In genomic region chr2:157497603-157498314, GRCh38 we compare ENCODE assay signal across 8 cellular contexts. TPM values are rescaled to one million over a fixed set of nuclear protein-coding genes. Genes with fewer than 3 reads are reported as not detected.
DNase-seq lines count a peak whose midpoint lies in the region; ATAC-seq and TF ChIP-seq lines count a peak whose summit lies in the region.

No MANE protein-coding gene starts in this region.

- H3K27ac ChIP-seq in OCI-LY3 (ENCODE audit: low read length) (no peak overlapping the region), mesendoderm (ENCODE audit: low read depth, low read length) (no peak overlapping the region)

- H4K20me1 ChIP-seq in OCI-LY3 (ENCODE audit: insufficient read depth, low read length) = no peaks in the 10 kb centered on the region

- no peak overlapping the region for H3K4me3 ChIP-seq in OCI-LY3 (ENCODE audit: low read length)
- no peak overlapping the region for H3K4me3 ChIP-seq in mesendoderm (ENCODE audit: low read length)

- H3K27ac Mint-ChIP-seq in activated CD4-positive, alpha-beta T cell treated with anti-CD3 and anti-CD28 coated beads, Interleukin-2, amount 10 ng/mL, durations not matched to agents 7 days and 5 days = no peak overlapping the region

- H3K79me2 ChIP-seq in OCI-LY3 (ENCODE audit: low read length) (no peaks in the 10 kb centered on the region), mesendoderm (ENCODE audit: control insufficient read depth, insufficient read depth, low read length) (no peaks in the 10 kb centered on the region)

- H3K4me1 Mint-ChIP-seq in activated CD4-positive, alpha-beta T cell treated with anti-CD3 and anti-CD28 coated beads, Interleukin-2, amount 10 ng/mL, durations not matched to agents 7 days and 5 days = peaks cover 34% of the 10 kb centered on the region

- H2BK15ac ChIP-seq in mesendoderm (replicated peaks; ENCODE audit: low read depth) = no peak overlapping the region

- H3K4me1 ChIP-seq in OCI-LY3 (ENCODE audit: low read length) (0 out of 2 replicates have a peak, but pooled peaks cover 3% of the 10 kb centered on the region), mesendoderm (ENCODE audit: control insufficient read depth, low read depth, low read length) (no peaks in the 10 kb centered on the region)

- no CpG with 5 or more reads among the region's 7 CpGs for WGBS in mesendoderm (ENCODE audit: extremely low coverage, insufficient coverage, low lambda C conversion rate)

- no peak overlapping the region for H3K18ac ChIP-seq in mesendoderm (ENCODE audit: low read length)

- ATAC-seq in GM21619 (IDR thresholded peaks at IDR 0.05; ENCODE audit: unreplicated experiment) = peak; percentile 92

- H3K4ac ChIP-seq in mesendoderm (ENCODE audit: low read depth, low read length) = no peak overlapping the region

- H2BK5ac ChIP-seq in mesendoderm (ENCODE audit: low read length) = no peak overlapping the region

- no peaks in the 10 kb centered on the region for H3K36me3 Mint-ChIP-seq in activated CD4-positive, alpha-beta T cell treated with anti-CD3 and anti-CD28 coated beads, Interleukin-2, amount 10 ng/mL, durations not matched to agents 7 days and 5 days (ENCODE audit: low read depth)

- H3K79me1 ChIP-seq in mesendoderm (ENCODE audit: low read length) = no peaks in the 10 kb centered on the region

- H4K8ac ChIP-seq in mesendoderm (ENCODE audit: low read depth, low read length) = no peak overlapping the region

- no peak overlapping the region for H3K56ac ChIP-seq in mesendoderm (ENCODE audit: low read length)

- H3K9me3 Mint-ChIP-seq in activated CD4-positive, alpha-beta T cell treated with anti-CD3 and anti-CD28 coated beads, Interleukin-2, amount 10 ng/mL, durations not matched to agents 7 days and 5 days = peaks cover 3% of the 10 kb centered on the region

- peak; percentile 37 for DNase-seq in activated CD4-positive, alpha-beta T cell treated with anti-CD3 and anti-CD28 coated beads, Interleukin-2, amount 10 ng/mL, durations not matched to agents 7 days and 5 days
- DNase-seq in activated CD4-positive, alpha-beta T cell treated with anti-CD3 and anti-CD28 coated beads for 4 hours = no peak
- DNase-seq in HuH-7.5 (ENCODE audit: low spot score) (peak; percentile 29), dedifferentiated amniotic fluid mesenchymal stem cell (ENCODE audit: extremely low spot score) (peak; percentile 46), mesendoderm (peak; percentile 55), activated gamma-delta T cell treated with Interleukin-2 at 50 U/mL for 16 hours (no peak)

- POLR2A ChIA-PET in activated CD4-positive, alpha-beta T cell treated with anti-CD3 and anti-CD28 coated beads, Interleukin-2, amount 10 ng/mL, durations not matched to agents 7 days and 5 days (lab: Charles Lee) = no interaction called here

- peak; percentile 92 for TF ChIP-seq CTCF in OCI-LY3 (IDR thresholded peaks at IDR 0.05; ENCODE audit: low read depth, low read length)

- no peak overlapping the region for H3K4me3 Mint-ChIP-seq in activated CD4-positive, alpha-beta T cell treated with anti-CD3 and anti-CD28 coated beads, Interleukin-2, amount 10 ng/mL, durations not matched to agents 7 days and 5 days

- H3K9ac ChIP-seq in OCI-LY3 (ENCODE audit: low read length) (no peak overlapping the region), mesendoderm (ENCODE audit: low read length) (no peak overlapping the region)

- no peak overlapping the region for H4K5ac ChIP-seq in mesendoderm (ENCODE audit: low read length)

- CTCF ChIA-PET in activated CD4-positive, alpha-beta T cell treated with anti-CD3 and anti-CD28 coated beads, Interleukin-2, amount 10 ng/mL, durations not matched to agents 7 days and 5 days (lab: Charles Lee) = interaction anchor here (0.6 to 2.3 kb wide), 4 partner anchors 9 to 1456 kb away, joined by 3 to 8 read pairs (median 4); no protein-coding TSS in a partner anchor

- H3K4me2 ChIP-seq in OCI-LY3 (ENCODE audit: low read length) (0 out of 2 replicates have a peak overlapping the region, but pooled peaks have one; percentile 31), mesendoderm (ENCODE audit: low read length) (no peak overlapping the region)

- H2BK120ac ChIP-seq in mesendoderm (ENCODE audit: low read depth, low read length) = no peak overlapping the region

- H2AFZ ChIP-seq in OCI-LY3 (ENCODE audit: low read depth, low read length) = peak overlapping the region; percentile 28; the same call in 1 of the 2 replicates

- no peaks in the 10 kb centered on the region for H3K27me3 Mint-ChIP-seq in activated CD4-positive, alpha-beta T cell treated with anti-CD3 and anti-CD28 coated beads, Interleukin-2, amount 10 ng/mL, durations not matched to agents 7 days and 5 days

- no peak overlapping the region for H3K23ac ChIP-seq in mesendoderm (ENCODE audit: low read length)

- H3K27me3 ChIP-seq in OCI-LY3 (ENCODE audit: low read depth, low read length) = peaks cover 3% of the 10 kb centered on the region; the same call in 1 of the 2 replicates
- no peaks in the 10 kb centered on the region for H3K27me3 ChIP-seq in mesendoderm (ENCODE audit: insufficient read depth, low read length, poor library complexity)

- H2AK5ac ChIP-seq in mesendoderm (ENCODE audit: low read length) = no peak overlapping the region

- no peaks in the 10 kb centered on the region for H3K9me3 ChIP-seq in OCI-LY3 (ENCODE audit: insufficient read depth, low read length)

- no peaks in the 10 kb centered on the region for H3K36me3 ChIP-seq in OCI-LY3 (replicated peaks; ENCODE audit: low read depth, low read length)
- no peaks in the 10 kb centered on the region for H3K36me3 ChIP-seq in mesendoderm (ENCODE audit: control insufficient read depth, insufficient read depth, low read length)

RNA-seq across cellular contexts. Expression of gene CYTIP, which starts 53.9 kb away (rescaled TPM):
- total RNA-seq in activated CD4-positive, alpha-beta T cell treated with anti-CD3 and anti-CD28 coated beads, Interleukin-2, amount 10 ng/mL, durations not matched to agents 7 days and 5 days = 100 to 1,000 TPM; 234 to 279 TPM
- polyA plus RNA-seq in mesendoderm (2013, experiment 1 of 2) = 0.20 TPM
- 0.10 TPM for polyA plus RNA-seq in mesendoderm (2013, experiment 2 of 2)

Comparison
In these comparisons a context has a peak if more than half of its experiments do, and no peak if none do; other contexts are left out.
1. DNase-seq: peak in activated CD4-positive, alpha-beta T cell treated with anti-CD3 and anti-CD28 coated beads, Interleukin-2, amount 10 ng/mL, durations not matched to agents 7 days and 5 days (single experiment), HuH-7.5 (single experiment), dedifferentiated amniotic fluid mesenchymal stem cell (single experiment) and mesendoderm (single experiment); none in activated CD4-positive, alpha-beta T cell treated with anti-CD3 and anti-CD28 coated beads for 4 hours (0 of 2) and activated gamma-delta T cell treated with Interleukin-2 at 50 U/mL for 16 hours (single experiment).